14 cellular contexts compared by ENCODE assay signal in the genomic region with DNA sequence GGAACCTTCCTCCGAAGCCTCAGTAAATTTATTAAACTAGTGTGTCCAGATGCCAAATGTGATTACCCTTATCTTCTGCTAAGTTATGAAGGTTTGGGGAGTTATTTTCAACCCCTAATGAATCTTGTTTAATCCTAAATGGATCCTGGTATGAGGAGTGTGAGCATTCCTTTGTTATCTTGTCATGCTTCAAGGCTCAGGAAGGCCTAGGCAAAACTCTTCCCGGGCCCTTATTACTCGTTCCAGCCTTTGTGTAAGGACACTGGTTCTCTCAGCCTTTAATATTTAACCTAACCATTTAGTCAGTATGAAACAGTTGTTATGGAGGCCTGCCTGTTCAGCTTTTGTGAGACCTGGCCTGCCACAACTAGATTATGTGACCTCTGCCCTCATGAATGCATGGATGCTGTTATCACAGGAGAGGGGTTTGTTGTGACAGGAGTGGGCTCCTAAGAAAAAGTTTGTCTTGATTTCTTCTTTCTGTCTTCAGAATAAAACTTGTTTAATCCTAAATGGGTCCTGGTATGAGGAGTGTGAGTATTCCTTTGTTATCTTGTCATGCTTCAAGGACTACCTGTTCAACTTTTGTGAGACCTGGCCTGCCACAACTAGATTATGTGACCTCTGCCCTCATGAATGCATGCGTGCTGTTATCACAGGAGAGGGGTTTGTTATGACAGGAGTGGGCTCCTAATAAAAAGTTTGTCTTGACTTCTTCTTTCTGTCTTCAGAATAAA.
DNase-seq lines count a peak whose midpoint lies in the region; TF ChIP-seq lines count a peak whose summit lies in the region.
"Had no signal": no experiment of that assay in that cellular context is flagged by ENCODE, and none has a peak within 500 bp of the region (broad histone marks: within the 10 kb centered on the region; RNA-seq: fewer than 3 reads in every experiment).

No MANE protein-coding gene starts in this region.

- no peaks in the 10 kb centered on the region for H3K36me3 Mint-ChIP-seq in nephron (ENCODE audit: low read depth)

- H3K27me3 Mint-ChIP-seq in nephron (ENCODE audit: low read depth): peaks cover 3% of the 10 kb centered on the region

- TF ChIP-seq CTCF in epithelial cell of esophagus (IDR thresholded peaks at IDR 0.05; ENCODE audit: insufficient read depth, low read depth, low read length, missing control alignments) (no peak), nephron (IDR thresholded peaks at IDR 0.05; ENCODE audit: unreplicated experiment in 3 of 3) (no peak)

- in situ Hi-C loops in G401 (cut with HindIII; ENCODE audit: low sequenced_read_pairs): no loop called here

- no peak overlapping the region for H3K4me3 ChIP-seq in epithelial cell of esophagus (ENCODE audit: low read length)
- H3K4me3 ChIP-seq: PC-9 had no signal

- peaks cover 19% of the 10 kb centered on the region for H3K9me3 Mint-ChIP-seq in nephron

- peak overlapping the region; percentile 44 to 75 (median 58) for H3K27ac Mint-ChIP-seq in nephron

- peaks cover 14% of the 10 kb centered on the region for H3K4me1 Mint-ChIP-seq in nephron

- no peak overlapping the region for H3K4me3 Mint-ChIP-seq in nephron

- DNase-seq in EH (ENCODE audit: low read depth): peak; percentile 39
- DNase-seq in SK-N-DZ (ENCODE audit: low spot score): peak; percentile 58
- peak; percentile 8 for DNase-seq in epithelial cell of esophagus (ENCODE audit: low read depth)
- no peak for DNase-seq in effector CD8-positive, alpha-beta T cell (lab: John Stamatoyannopoulos, UW)
- DNase-seq in NCI-H187 treated with DMSO at 0.1 percent for 48 hours (lab: John Stamatoyannopoulos, UW): no peak
- DNase-seq in G401 (ENCODE audit: low spot score): no peak
- DNase-seq in central memory CD4-positive, alpha-beta T cell: no peak
- DNase-seq: DMS53, KBM-7, NCI-H146, NCI-H2227 treated with DMSO at 0.1 percent for 48 hours, NCI-H526 treated with DMSO at 0.1 percent for 48 hours, PC-9 had no signal

Comparison
In these comparisons a context has a peak if more than half of its experiments do, and no peak if none do; other contexts are left out.
1. DNase-seq: peak in EH (single experiment), SK-N-DZ (single experiment) and epithelial cell of esophagus (single experiment); none in effector CD8-positive, alpha-beta T cell (single experiment), NCI-H187 treated with DMSO at 0.1 percent for 48 hours (single experiment), G401 (single experiment) and central memory CD4-positive, alpha-beta T cell (single experiment).